Comparison of ENCODE assay signal across 1 cellular context in the genomic region with DNA sequence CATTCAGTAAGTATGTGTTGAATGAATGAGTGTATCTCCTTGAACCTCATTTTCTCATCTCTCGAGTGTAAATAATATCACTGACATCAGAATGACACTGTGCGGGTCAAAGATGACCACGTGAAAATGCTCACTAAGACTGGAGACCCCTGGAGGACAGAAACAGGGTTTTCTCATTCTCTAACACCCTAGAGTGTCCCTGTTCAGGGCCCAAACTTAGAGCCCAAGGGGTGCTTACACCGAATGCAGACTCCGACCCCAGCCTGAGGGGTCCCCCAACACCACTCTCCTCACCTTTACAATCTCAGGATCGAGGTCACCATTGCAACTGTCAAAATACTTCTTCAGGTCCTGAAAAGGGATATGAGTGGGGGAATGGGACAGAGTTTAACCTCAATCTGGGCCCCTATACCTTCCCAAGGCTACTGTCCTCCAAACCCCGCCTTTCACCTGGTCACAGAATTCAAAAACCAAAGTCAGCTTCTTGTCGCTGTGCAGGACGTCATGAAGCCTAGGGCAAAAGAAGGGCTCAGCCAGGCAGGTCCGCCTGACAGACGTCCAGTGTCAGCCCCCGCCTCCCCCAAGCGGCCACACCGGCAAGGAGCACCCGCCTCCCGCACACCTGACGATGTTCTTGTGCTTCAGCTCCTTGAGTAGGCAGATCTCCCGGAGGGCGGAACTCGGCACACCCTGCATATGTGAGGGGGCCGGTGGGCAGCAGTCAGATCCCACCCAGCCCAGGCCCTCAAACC.
TF ChIP-seq lines count a peak whose summit lies in the region.

No MANE protein-coding gene starts in this region.

TF ChIP-seq in K562, 482 proteins besides CTCF, POLR2A, EP300 and RAD21 (continued from another document and continues in another):
- TF ChIP-seq, protein P1, sequence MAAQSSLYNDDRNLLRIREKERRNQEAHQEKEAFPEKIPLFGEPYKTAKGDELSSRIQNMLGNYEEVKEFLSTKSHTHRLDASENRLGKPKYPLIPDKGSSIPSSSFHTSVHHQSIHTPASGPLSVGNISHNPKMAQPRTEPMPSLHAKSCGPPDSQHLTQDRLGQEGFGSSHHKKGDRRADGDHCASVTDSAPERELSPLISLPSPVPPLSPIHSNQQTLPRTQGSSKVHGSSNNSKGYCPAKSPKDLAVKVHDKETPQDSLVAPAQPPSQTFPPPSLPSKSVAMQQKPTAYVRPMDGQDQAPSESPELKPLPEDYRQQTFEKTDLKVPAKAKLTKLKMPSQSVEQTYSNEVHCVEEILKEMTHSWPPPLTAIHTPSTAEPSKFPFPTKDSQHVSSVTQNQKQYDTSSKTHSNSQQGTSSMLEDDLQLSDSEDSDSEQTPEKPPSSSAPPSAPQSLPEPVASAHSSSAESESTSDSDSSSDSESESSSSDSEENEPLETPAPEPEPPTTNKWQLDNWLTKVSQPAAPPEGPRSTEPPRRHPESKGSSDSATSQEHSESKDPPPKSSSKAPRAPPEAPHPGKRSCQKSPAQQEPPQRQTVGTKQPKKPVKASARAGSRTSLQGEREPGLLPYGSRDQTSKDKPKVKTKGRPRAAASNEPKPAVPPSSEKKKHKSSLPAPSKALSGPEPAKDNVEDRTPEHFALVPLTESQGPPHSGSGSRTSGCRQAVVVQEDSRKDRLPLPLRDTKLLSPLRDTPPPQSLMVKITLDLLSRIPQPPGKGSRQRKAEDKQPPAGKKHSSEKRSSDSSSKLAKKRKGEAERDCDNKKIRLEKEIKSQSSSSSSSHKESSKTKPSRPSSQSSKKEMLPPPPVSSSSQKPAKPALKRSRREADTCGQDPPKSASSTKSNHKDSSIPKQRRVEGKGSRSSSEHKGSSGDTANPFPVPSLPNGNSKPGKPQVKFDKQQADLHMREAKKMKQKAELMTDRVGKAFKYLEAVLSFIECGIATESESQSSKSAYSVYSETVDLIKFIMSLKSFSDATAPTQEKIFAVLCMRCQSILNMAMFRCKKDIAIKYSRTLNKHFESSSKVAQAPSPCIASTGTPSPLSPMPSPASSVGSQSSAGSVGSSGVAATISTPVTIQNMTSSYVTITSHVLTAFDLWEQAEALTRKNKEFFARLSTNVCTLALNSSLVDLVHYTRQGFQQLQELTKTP (IDR thresholded peaks at IDR 0.05; ENCODE audit: low read depth in 1 of 2, partially characterized antibody in 2 of 2), result peak in 1 of 2 experiments; percentile 57
- peak; percentile 29 to 58; a peak in 3 of 4 replicates for TF ChIP-seq FOXK2 (conservative IDR thresholded peaks at IDR 0.05 in 1 of 2, IDR thresholded peaks at IDR 0.05 in 1 of 2; ENCODE audit: low read depth in 2 of 2)
- TF ChIP-seq, protein P2, sequence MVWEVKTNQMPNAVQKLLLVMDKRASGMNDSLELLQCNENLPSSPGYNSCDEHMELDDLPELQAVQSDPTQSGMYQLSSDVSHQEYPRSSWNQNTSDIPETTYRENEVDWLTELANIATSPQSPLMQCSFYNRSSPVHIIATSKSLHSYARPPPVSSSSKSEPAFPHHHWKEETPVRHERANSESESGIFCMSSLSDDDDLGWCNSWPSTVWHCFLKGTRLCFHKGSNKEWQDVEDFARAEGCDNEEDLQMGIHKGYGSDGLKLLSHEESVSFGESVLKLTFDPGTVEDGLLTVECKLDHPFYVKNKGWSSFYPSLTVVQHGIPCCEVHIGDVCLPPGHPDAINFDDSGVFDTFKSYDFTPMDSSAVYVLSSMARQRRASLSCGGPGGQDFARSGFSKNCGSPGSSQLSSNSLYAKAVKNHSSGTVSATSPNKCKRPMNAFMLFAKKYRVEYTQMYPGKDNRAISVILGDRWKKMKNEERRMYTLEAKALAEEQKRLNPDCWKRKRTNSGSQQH (CRISPR knock-in tag; IDR thresholded peaks at IDR 0.05), result no peak
- no peak for TF ChIP-seq ZNF699 (CRISPR knock-in tag; IDR thresholded peaks at IDR 0.05; ENCODE audit: insufficient replicate concordance)
- no peak for TF ChIP-seq GABPB2 (CRISPR knock-in tag; conservative IDR thresholded peaks at IDR 0.05)
- TF ChIP-seq, protein P3, sequence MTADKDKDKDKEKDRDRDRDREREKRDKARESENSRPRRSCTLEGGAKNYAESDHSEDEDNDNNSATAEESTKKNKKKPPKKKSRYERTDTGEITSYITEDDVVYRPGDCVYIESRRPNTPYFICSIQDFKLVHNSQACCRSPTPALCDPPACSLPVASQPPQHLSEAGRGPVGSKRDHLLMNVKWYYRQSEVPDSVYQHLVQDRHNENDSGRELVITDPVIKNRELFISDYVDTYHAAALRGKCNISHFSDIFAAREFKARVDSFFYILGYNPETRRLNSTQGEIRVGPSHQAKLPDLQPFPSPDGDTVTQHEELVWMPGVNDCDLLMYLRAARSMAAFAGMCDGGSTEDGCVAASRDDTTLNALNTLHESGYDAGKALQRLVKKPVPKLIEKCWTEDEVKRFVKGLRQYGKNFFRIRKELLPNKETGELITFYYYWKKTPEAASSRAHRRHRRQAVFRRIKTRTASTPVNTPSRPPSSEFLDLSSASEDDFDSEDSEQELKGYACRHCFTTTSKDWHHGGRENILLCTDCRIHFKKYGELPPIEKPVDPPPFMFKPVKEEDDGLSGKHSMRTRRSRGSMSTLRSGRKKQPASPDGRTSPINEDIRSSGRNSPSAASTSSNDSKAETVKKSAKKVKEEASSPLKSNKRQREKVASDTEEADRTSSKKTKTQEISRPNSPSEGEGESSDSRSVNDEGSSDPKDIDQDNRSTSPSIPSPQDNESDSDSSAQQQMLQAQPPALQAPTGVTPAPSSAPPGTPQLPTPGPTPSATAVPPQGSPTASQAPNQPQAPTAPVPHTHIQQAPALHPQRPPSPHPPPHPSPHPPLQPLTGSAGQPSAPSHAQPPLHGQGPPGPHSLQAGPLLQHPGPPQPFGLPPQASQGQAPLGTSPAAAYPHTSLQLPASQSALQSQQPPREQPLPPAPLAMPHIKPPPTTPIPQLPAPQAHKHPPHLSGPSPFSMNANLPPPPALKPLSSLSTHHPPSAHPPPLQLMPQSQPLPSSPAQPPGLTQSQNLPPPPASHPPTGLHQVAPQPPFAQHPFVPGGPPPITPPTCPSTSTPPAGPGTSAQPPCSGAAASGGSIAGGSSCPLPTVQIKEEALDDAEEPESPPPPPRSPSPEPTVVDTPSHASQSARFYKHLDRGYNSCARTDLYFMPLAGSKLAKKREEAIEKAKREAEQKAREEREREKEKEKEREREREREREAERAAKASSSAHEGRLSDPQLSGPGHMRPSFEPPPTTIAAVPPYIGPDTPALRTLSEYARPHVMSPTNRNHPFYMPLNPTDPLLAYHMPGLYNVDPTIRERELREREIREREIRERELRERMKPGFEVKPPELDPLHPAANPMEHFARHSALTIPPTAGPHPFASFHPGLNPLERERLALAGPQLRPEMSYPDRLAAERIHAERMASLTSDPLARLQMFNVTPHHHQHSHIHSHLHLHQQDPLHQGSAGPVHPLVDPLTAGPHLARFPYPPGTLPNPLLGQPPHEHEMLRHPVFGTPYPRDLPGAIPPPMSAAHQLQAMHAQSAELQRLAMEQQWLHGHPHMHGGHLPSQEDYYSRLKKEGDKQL (CRISPR knock-in tag; IDR thresholded peaks at IDR 0.05; ENCODE audit: borderline replicate concordance), result no peak; the same call in 1 of the 2 replicates
- no peak for TF ChIP-seq PCBP2 (IDR thresholded peaks at IDR 0.05; ENCODE audit: low read depth, low read length, poor library complexity, severe bottlenecking)
- TF ChIP-seq, protein P4, sequence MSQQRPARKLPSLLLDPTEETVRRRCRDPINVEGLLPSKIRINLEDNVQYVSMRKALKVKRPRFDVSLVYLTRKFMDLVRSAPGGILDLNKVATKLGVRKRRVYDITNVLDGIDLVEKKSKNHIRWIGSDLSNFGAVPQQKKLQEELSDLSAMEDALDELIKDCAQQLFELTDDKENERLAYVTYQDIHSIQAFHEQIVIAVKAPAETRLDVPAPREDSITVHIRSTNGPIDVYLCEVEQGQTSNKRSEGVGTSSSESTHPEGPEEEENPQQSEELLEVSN (IDR thresholded peaks at IDR 0.05; ENCODE audit: borderline replicate concordance in 1 of 2, extremely low read depth in 1 of 2, insufficient read depth in 1 of 2, insufficient read length in 1 of 2, low read depth in 1 of 2, low read length in 1 of 2, poor library complexity in 1 of 2, severe bottlenecking in 1 of 2), result peak in 1 of 2 experiments; percentile 69
- TF ChIP-seq, protein P5, sequence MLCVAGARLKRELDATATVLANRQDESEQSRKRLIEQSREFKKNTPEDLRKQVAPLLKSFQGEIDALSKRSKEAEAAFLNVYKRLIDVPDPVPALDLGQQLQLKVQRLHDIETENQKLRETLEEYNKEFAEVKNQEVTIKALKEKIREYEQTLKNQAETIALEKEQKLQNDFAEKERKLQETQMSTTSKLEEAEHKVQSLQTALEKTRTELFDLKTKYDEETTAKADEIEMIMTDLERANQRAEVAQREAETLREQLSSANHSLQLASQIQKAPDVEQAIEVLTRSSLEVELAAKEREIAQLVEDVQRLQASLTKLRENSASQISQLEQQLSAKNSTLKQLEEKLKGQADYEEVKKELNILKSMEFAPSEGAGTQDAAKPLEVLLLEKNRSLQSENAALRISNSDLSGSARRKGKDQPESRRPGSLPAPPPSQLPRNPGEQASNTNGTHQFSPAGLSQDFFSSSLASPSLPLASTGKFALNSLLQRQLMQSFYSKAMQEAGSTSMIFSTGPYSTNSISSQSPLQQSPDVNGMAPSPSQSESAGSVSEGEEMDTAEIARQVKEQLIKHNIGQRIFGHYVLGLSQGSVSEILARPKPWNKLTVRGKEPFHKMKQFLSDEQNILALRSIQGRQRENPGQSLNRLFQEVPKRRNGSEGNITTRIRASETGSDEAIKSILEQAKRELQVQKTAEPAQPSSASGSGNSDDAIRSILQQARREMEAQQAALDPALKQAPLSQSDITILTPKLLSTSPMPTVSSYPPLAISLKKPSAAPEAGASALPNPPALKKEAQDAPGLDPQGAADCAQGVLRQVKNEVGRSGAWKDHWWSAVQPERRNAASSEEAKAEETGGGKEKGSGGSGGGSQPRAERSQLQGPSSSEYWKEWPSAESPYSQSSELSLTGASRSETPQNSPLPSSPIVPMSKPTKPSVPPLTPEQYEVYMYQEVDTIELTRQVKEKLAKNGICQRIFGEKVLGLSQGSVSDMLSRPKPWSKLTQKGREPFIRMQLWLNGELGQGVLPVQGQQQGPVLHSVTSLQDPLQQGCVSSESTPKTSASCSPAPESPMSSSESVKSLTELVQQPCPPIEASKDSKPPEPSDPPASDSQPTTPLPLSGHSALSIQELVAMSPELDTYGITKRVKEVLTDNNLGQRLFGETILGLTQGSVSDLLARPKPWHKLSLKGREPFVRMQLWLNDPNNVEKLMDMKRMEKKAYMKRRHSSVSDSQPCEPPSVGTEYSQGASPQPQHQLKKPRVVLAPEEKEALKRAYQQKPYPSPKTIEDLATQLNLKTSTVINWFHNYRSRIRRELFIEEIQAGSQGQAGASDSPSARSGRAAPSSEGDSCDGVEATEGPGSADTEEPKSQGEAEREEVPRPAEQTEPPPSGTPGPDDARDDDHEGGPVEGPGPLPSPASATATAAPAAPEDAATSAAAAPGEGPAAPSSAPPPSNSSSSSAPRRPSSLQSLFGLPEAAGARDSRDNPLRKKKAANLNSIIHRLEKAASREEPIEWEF (CRISPR knock-in tag; IDR thresholded peaks at IDR 0.05), result no peak
- TF ChIP-seq MYC (IDR thresholded peaks at IDR 0.05; ENCODE audit: low read depth, low read length), result peak; percentile 93
- TF ChIP-seq MYC (CRISPR knock-in tag; IDR thresholded peaks at IDR 0.05; ENCODE audit: borderline replicate concordance, low read depth), result 0 out of 2 replicates have a peak, but pooled peaks have one; percentile 20
- TF ChIP-seq ZNF253 (CRISPR knock-in tag; conservative IDR thresholded peaks at IDR 0.05), result no peak
- TF ChIP-seq SAFB (IDR thresholded peaks at IDR 0.05; ENCODE audit: borderline replicate concordance, low read depth, low read length), result no peak
- TF ChIP-seq, protein P6, sequence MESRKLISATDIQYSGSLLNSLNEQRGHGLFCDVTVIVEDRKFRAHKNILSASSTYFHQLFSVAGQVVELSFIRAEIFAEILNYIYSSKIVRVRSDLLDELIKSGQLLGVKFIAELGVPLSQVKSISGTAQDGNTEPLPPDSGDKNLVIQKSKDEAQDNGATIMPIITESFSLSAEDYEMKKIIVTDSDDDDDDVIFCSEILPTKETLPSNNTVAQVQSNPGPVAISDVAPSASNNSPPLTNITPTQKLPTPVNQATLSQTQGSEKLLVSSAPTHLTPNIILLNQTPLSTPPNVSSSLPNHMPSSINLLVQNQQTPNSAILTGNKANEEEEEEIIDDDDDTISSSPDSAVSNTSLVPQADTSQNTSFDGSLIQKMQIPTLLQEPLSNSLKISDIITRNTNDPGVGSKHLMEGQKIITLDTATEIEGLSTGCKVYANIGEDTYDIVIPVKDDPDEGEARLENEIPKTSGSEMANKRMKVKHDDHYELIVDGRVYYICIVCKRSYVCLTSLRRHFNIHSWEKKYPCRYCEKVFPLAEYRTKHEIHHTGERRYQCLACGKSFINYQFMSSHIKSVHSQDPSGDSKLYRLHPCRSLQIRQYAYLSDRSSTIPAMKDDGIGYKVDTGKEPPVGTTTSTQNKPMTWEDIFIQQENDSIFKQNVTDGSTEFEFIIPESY (CRISPR knock-in tag; IDR thresholded peaks at IDR 0.05), result no peak
- TF ChIP-seq, protein P7, sequence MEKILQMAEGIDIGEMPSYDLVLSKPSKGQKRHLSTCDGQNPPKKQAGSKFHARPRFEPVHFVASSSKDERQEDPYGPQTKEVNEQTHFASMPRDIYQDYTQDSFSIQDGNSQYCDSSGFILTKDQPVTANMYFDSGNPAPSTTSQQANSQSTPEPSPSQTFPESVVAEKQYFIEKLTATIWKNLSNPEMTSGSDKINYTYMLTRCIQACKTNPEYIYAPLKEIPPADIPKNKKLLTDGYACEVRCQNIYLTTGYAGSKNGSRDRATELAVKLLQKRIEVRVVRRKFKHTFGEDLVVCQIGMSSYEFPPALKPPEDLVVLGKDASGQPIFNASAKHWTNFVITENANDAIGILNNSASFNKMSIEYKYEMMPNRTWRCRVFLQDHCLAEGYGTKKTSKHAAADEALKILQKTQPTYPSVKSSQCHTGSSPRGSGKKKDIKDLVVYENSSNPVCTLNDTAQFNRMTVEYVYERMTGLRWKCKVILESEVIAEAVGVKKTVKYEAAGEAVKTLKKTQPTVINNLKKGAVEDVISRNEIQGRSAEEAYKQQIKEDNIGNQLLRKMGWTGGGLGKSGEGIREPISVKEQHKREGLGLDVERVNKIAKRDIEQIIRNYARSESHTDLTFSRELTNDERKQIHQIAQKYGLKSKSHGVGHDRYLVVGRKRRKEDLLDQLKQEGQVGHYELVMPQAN (IDR thresholded peaks at IDR 0.05; ENCODE audit: borderline replicate concordance), result no peak
- TF ChIP-seq, protein P8, sequence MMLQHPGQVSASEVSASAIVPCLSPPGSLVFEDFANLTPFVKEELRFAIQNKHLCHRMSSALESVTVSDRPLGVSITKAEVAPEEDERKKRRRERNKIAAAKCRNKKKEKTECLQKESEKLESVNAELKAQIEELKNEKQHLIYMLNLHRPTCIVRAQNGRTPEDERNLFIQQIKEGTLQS (IDR thresholded peaks at IDR 0.05), result peak; percentile 34; the same call in 1 of the 2 replicates
- TF ChIP-seq, protein P8 (CRISPR knock-in tag; conservative IDR thresholded peaks at IDR 0.05), result no peak
- TF ChIP-seq ZNF263 (CRISPR knock-in tag; IDR thresholded peaks at IDR 0.05; ENCODE audit: borderline replicate concordance), result peak; percentile 60; the same call in 1 of the 2 replicates
- no peak for TF ChIP-seq SRF (CRISPR knock-in tag; IDR thresholded peaks at IDR 0.05)
- TF ChIP-seq, protein P9, sequence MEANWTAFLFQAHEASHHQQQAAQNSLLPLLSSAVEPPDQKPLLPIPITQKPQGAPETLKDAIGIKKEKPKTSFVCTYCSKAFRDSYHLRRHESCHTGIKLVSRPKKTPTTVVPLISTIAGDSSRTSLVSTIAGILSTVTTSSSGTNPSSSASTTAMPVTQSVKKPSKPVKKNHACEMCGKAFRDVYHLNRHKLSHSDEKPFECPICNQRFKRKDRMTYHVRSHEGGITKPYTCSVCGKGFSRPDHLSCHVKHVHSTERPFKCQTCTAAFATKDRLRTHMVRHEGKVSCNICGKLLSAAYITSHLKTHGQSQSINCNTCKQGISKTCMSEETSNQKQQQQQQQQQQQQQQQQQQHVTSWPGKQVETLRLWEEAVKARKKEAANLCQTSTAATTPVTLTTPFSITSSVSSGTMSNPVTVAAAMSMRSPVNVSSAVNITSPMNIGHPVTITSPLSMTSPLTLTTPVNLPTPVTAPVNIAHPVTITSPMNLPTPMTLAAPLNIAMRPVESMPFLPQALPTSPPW (CRISPR knock-in tag; IDR thresholded peaks at IDR 0.05), result no peak
- no peak for TF ChIP-seq ZNF561 (CRISPR knock-in tag; conservative IDR thresholded peaks at IDR 0.05)
